Comparison of ENCODE assay signal across 20 cellular contexts in genomic region chr7:100791881-100792666, GRCh38. TPM values are rescaled to one million over a fixed set of nuclear protein-coding genes. Genes with fewer than 3 reads are reported as not detected.
"Had no signal": no experiment of that assay in that cellular context is flagged by ENCODE, and none has a peak within 500 bp of the region (broad histone marks: within the 10 kb centered on the region; RNA-seq: fewer than 3 reads in every experiment).

No MANE protein-coding gene starts in this region.

- DNase-seq: activated CD4-positive, alpha-beta T cell treated with anti-CD3 and anti-CD28 coated beads, Interleukin-2, amount 50 U/mL, for 4 hours; activated CD8-positive, alpha-beta memory T cell treated with anti-CD3 and anti-CD28 coated beads, Interleukin-2, amount 10 ng/mL, durations not matched to agents 7 days and 5 days; activated effector memory CD4-positive, alpha-beta T cell treated with anti-CD3 and anti-CD28 coated beads, Interleukin-2, amount 50 U/mL, for 16 hours; activated naive CD8-positive, alpha-beta T cell treated with anti-CD3 and anti-CD28 coated beads for 36 hours; activated T-cell treated with anti-CD3 and anti-CD28 coated beads, Interleukin-2, amount 50 U/mL, for 24 hours; lower lobe of right lung; right lobe of liver; stimulated activated naive CD4-positive, alpha-beta T cell treated with Interleukin-2 at 50 U/mL for 16 hours; T-helper 17 cell had no signal

- H3K9me3 ChIP-seq: esophagus muscularis mucosa, lower lobe of right lung, neutrophil, right lobe of liver had no signal

- H3K4me1 Mint-ChIP-seq: activated CD8-positive, alpha-beta memory T cell treated with anti-CD3 and anti-CD28 coated beads, Interleukin-2, amount 10 ng/mL, durations not matched to agents 7 days and 5 days; activated naive CD8-positive, alpha-beta T cell treated with anti-CD3 and anti-CD28 coated beads for 36 hours had no signal

- H3K27ac Mint-ChIP-seq: activated CD8-positive, alpha-beta memory T cell treated with anti-CD3 and anti-CD28 coated beads, Interleukin-2, amount 10 ng/mL, durations not matched to agents 7 days and 5 days; activated naive CD8-positive, alpha-beta T cell treated with anti-CD3 and anti-CD28 coated beads for 36 hours; activated T-cell treated with anti-CD3 and anti-CD28 coated beads, Interleukin-2, amount 50 U/mL, for 24 hours; mesothelial cell of epicardium; T-helper 17 cell had no signal

- H3K36me3 Mint-ChIP-seq: activated CD8-positive, alpha-beta memory T cell treated with anti-CD3 and anti-CD28 coated beads, Interleukin-2, amount 10 ng/mL, durations not matched to agents 7 days and 5 days; activated naive CD8-positive, alpha-beta T cell treated with anti-CD3 and anti-CD28 coated beads for 36 hours; mesothelial cell of epicardium had no signal

- H3K36me3 ChIP-seq: esophagus muscularis mucosa, lower lobe of right lung, neutrophil, right lobe of liver had no signal

- H3K4me1 ChIP-seq: esophagus muscularis mucosa, lower lobe of right lung, right lobe of liver had no signal

- ATAC-seq: activated CD4-positive, CD25-positive, alpha-beta regulatory T cell treated with anti-CD3 and anti-CD28 coated beads, Interleukin-2, amount 50 U/mL, for 24 hours; activated CD8-positive, alpha-beta memory T cell treated with anti-CD3 and anti-CD28 coated beads, Interleukin-2, amount 10 ng/mL, durations not matched to agents 7 days and 5 days; T-helper 17 cell had no signal

- H3K4me3 Mint-ChIP-seq: activated CD8-positive, alpha-beta memory T cell treated with anti-CD3 and anti-CD28 coated beads, Interleukin-2, amount 10 ng/mL, durations not matched to agents 7 days and 5 days; activated naive CD8-positive, alpha-beta T cell treated with anti-CD3 and anti-CD28 coated beads for 36 hours; activated T-cell treated with anti-CD3 and anti-CD28 coated beads, Interleukin-2, amount 50 U/mL, for 24 hours; mesothelial cell of epicardium; T-helper 17 cell had no signal

- H3K4me3 ChIP-seq: esophagus muscularis mucosa, lower lobe of right lung, right lobe of liver had no signal

- H3K27ac ChIP-seq: esophagus muscularis mucosa, lower lobe of right lung, neutrophil, right lobe of liver had no signal

- H3K27me3 ChIP-seq: right lobe of liver had no signal

- H3K9me3 Mint-ChIP-seq: activated naive CD8-positive, alpha-beta T cell treated with anti-CD3 and anti-CD28 coated beads for 36 hours; activated T-cell treated with anti-CD3 and anti-CD28 coated beads, Interleukin-2, amount 50 U/mL, for 24 hours; mesothelial cell of epicardium had no signal

RNA-seq across cellular contexts. Expression of gene ZAN, which starts 58.7 kb away (rescaled TPM):
- total RNA-seq: activated CD8-positive, alpha-beta memory T cell treated with anti-CD3 and anti-CD28 coated beads, Interleukin-2, amount 10 ng/mL, durations not matched to agents 7 days and 5 days; activated naive CD8-positive, alpha-beta T cell treated with anti-CD3 and anti-CD28 coated beads for 36 hours; bronchial epithelial cell; chondrocyte; dermis microvascular lymphatic vessel endothelial cell; esophagus muscularis mucosa; fibroblast of villous mesenchyme; lower lobe of right lung; mesothelial cell of epicardium; posterior vena cava; T-helper 17 cell; temporal lobe; ureter had no signal
